8 cellular contexts compared by ENCODE assay signal in the genomic region with DNA sequence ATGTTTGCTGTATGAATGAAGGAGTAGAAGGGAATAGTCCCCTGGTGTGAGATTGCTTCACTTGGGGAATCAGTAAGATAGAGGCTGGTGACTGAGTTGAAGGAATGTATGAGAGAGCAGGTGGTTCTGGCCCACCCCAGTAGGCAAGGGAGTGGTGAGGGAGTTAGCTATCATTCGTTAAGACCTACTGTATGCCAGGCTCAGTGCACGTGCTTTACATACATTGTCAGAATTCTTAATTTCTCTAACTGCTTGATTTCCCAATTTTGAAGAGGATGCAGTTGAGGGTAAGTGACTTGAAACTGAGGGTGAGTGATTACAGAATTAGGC. TPM values are rescaled to one million over a fixed set of nuclear protein-coding genes. Genes with fewer than 3 reads are reported as not detected.
A peak's percentile ranks its signal among the peaks of the same experiment; 100 is the strongest.
DNase-seq lines count a peak whose midpoint lies in the region; ATAC-seq, FAIRE-seq and TF ChIP-seq lines count a peak whose summit lies in the region.

No MANE protein-coding gene starts in this region.

- H3K4me1 ChIP-seq in MM.1S (ENCODE audit: low read length), result peaks cover 6% of the 10 kb centered on the region; the same call in 1 of the 2 replicates

- peak overlapping the region; percentile 88 to 89 for H3K4me3 Mint-ChIP-seq in activated T-cell treated with anti-CD3 and anti-CD28 coated beads, Interleukin-2, amount 50 U/mL, for 72 hours
- H3K4me3 Mint-ChIP-seq in central memory CD8-positive, alpha-beta T cell, result peak overlapping the region; percentile 75
- peak overlapping the region; percentile 64 to 92 (median 84) for H3K4me3 Mint-ChIP-seq in naive B cell

- H3K36me3 Mint-ChIP-seq in activated T-cell treated with anti-CD3 and anti-CD28 coated beads, Interleukin-2, amount 50 U/mL, for 72 hours (ENCODE audit: insufficient read depth in 2 of 2), result peaks cover 0 to 7% of the 10 kb centered on the region in 2 donors
- peaks cover 12% of the 10 kb centered on the region for H3K36me3 Mint-ChIP-seq in central memory CD8-positive, alpha-beta T cell (ENCODE audit: insufficient read depth)
- H3K36me3 Mint-ChIP-seq in naive B cell, result no peaks in the 10 kb centered on the region

- H3K27me3 ChIP-seq in MM.1S (replicated peaks; ENCODE audit: insufficient read depth, low read length), result no peaks in the 10 kb centered on the region

- H3K9me3 Mint-ChIP-seq in activated T-cell treated with anti-CD3 and anti-CD28 coated beads, Interleukin-2, amount 50 U/mL, for 72 hours, result no peaks in the 10 kb centered on the region
- H3K9me3 Mint-ChIP-seq in central memory CD8-positive, alpha-beta T cell, result no peaks in the 10 kb centered on the region
- peaks cover 0 to 2% (median 0%) of the 10 kb centered on the region in 7 donors for H3K9me3 Mint-ChIP-seq in naive B cell

- H3K27ac Mint-ChIP-seq in activated T-cell treated with anti-CD3 and anti-CD28 coated beads, Interleukin-2, amount 50 U/mL, for 72 hours, result peak overlapping the region; percentile 78
- peak overlapping the region; percentile 84 for H3K27ac Mint-ChIP-seq in central memory CD8-positive, alpha-beta T cell (ENCODE audit: low read depth)
- H3K27ac Mint-ChIP-seq in naive B cell, result peak overlapping the region in 5 of 6 donors; percentile 10 to 94 (median 90)

- H3K9me3 ChIP-seq in MM.1S (replicated peaks; ENCODE audit: insufficient read depth, low read length), result no peaks in the 10 kb centered on the region

- TF ChIP-seq CTCF in MM.1S (IDR thresholded peaks at IDR 0.05; ENCODE audit: low read length) (no peak), D721Med (IDR thresholded peaks at IDR 0.05; ENCODE audit: insufficient read depth, missing control alignments) (no peak)

- H3K27me3 Mint-ChIP-seq in activated T-cell treated with anti-CD3 and anti-CD28 coated beads, Interleukin-2, amount 50 U/mL, for 72 hours (ENCODE audit: low read depth), result peaks cover 6% of the 10 kb centered on the region
- no peaks in the 10 kb centered on the region for H3K27me3 Mint-ChIP-seq in central memory CD8-positive, alpha-beta T cell
- no peaks in the 10 kb centered on the region for H3K27me3 Mint-ChIP-seq in naive B cell

- peak overlapping the region; percentile 77; the same call in 1 of the 2 replicates for H3K27ac ChIP-seq in MM.1S (ENCODE audit: low read length)

- ATAC-seq in activated T-cell treated with anti-CD3 and anti-CD28 coated beads, Interleukin-2, amount 50 U/mL, for 72 hours (replicated peaks in 1 of 2), result peak in 1 of 2 donors; percentile 18
- ATAC-seq in central memory CD8-positive, alpha-beta T cell (replicated peaks; ENCODE audit: extremely low read depth, poor library complexity, severe bottlenecking), result no peak
- ATAC-seq in naive B cell (ENCODE audit: low read depth in 2 of 2), result no peak

- peak overlapping the region; percentile 82 for H3K9ac ChIP-seq in MM.1S (ENCODE audit: low read length)

- no peaks in the 10 kb centered on the region for H4K20me1 ChIP-seq in MM.1S (ENCODE audit: insufficient read depth, low read length)

- peaks cover 44% of the 10 kb centered on the region for H3K4me1 Mint-ChIP-seq in activated T-cell treated with anti-CD3 and anti-CD28 coated beads, Interleukin-2, amount 50 U/mL, for 72 hours (ENCODE audit: low read depth)
- peaks cover 46% of the 10 kb centered on the region for H3K4me1 Mint-ChIP-seq in central memory CD8-positive, alpha-beta T cell
- peaks cover 8 to 37% (median 32%) of the 10 kb centered on the region in 3 donors for H3K4me1 Mint-ChIP-seq in naive B cell

- no peak for FAIRE-seq in D721Med (lab: Jason Lieb, UNC)

- peak overlapping the region; percentile 85 for H3K4me3 ChIP-seq in MM.1S (ENCODE audit: low read length)

- peak overlapping the region; percentile 61; the same call in 1 of the 2 replicates for H3K4me2 ChIP-seq in MM.1S (ENCODE audit: low read depth, low read length)

- no peaks in the 10 kb centered on the region for H3K36me3 ChIP-seq in MM.1S (replicated peaks; ENCODE audit: insufficient read depth, low read length)

- no peak overlapping the region for H2AFZ ChIP-seq in MM.1S (ENCODE audit: low read length)

- peak in 1 of 2 donors; percentile 3 for DNase-seq in activated T-cell treated with anti-CD3 and anti-CD28 coated beads, Interleukin-2, amount 50 U/mL, for 72 hours
- no peak for DNase-seq in activated T-cell treated with anti-CD3 and anti-CD28 coated beads, Interleukin-2, amount 50 U/mL, for 48 hours
- DNase-seq in MM.1S (no peak), naive B cell (no peak), D721Med (ENCODE audit: insufficient read length, low spot score) (no peak), NCI-H2196 (lab: John Stamatoyannopoulos, UW; ENCODE audit: unreplicated experiment) (no peak), NCI-H2107 treated with DMSO at 0.1 percent for 48 hours (lab: John Stamatoyannopoulos, UW; ENCODE audit: unreplicated experiment) (no peak)
- DNase-seq in central memory CD8-positive, alpha-beta T cell (ENCODE audit: low spot score in 2 of 2), result no peak

- no peaks in the 10 kb centered on the region for H3F3A ChIP-seq in MM.1S (ENCODE audit: insufficient read depth, low read length)

- peaks cover 56% of the 10 kb centered on the region for H3K79me2 ChIP-seq in MM.1S (ENCODE audit: low read length)

- H3K9me2 ChIP-seq in MM.1S (replicated peaks; ENCODE audit: insufficient read depth, low read length), result no peaks in the 10 kb centered on the region

RNA-seq across cellular contexts. Expression of gene VMA21, which starts 0.7 kb away (rescaled TPM):
- total RNA-seq in activated T-cell treated with anti-CD3 and anti-CD28 coated beads, Interleukin-2, amount 50 U/mL, for 72 hours, result 10 to 100 TPM; 29.3 to 30.6 TPM
- polyA plus RNA-seq in naive B cell (ENCODE audit: low read depth in 6 of 6), result 10 to 100 TPM; 26.7 to 51.1 (median 32.8) TPM
